3 cellular contexts compared by ENCODE assay signal in the genomic region with DNA sequence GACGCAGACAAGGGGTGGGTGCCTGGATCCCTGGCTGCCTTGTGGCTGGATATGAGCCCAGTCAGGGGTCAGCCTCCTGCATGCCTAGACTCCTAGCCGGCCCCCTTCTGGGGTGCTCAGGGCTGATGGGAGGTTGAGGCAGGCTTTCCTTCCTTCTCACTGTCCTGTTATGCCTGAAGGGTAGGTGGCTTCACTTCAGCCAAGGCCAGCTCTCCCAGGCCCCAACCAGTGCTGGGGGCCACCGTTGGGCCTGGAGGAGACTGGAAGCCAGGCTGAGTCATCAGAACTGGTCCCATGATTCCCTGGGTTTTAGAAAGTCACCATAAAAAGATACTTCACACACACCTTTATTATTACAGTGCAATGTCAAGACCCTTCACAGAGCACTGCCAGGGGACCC.
TF ChIP-seq lines count a peak whose summit lies in the region.

No MANE protein-coding gene starts in this region.

TF ChIP-seq in GM23338, 12 proteins besides CTCF, POLR2A, EP300 and RAD21 (continues in another document):
- TF ChIP-seq NANOG (IDR thresholded peaks at IDR 0.05; ENCODE audit: borderline replicate concordance) (no peak), ZNF462 (CRISPR knock-in tag; IDR thresholded peaks at IDR 0.05) (no peak), ZNF114 (CRISPR knock-in tag; IDR thresholded peaks at IDR 0.05) (no peak), EZH2 (IDR thresholded peaks at IDR 0.05; ENCODE audit: low read depth, unreplicated experiment) (no peak)

TF ChIP-seq in IMR-90, 13 proteins besides CTCF, POLR2A, EP300 and RAD21:
- TF ChIP-seq MXI1 (IDR thresholded peaks at IDR 0.05; ENCODE audit: borderline replicate concordance, low read depth, low read length) (no peak), CEBPB (IDR thresholded peaks at IDR 0.05; ENCODE audit: low read depth, low read length) (no peak), CHD1 (IDR thresholded peaks at IDR 0.05; ENCODE audit: low read depth, low read length) (no peak), BHLHE40 (IDR thresholded peaks at IDR 0.05; ENCODE audit: low read depth, low read length) (no peak), RCOR1 (IDR thresholded peaks at IDR 0.05; ENCODE audit: insufficient replicate concordance, low read length) (no peak), MAZ (IDR thresholded peaks at IDR 0.05; ENCODE audit: borderline replicate concordance, low read depth, low read length) (no peak)

TF ChIP-seq in H1, 55 proteins besides CTCF, POLR2A, EP300 and RAD21:
- TF ChIP-seq RXRA (IDR thresholded peaks at IDR 0.05; ENCODE audit: insufficient read depth, low read depth, low read length) (no peak), SIRT6 (IDR thresholded peaks at IDR 0.05; ENCODE audit: low read length) (no peak), RFX5 (IDR thresholded peaks at IDR 0.05; ENCODE audit: borderline replicate concordance, low read depth, low read length) (no peak), HDAC6 (IDR thresholded peaks at IDR 0.05; ENCODE audit: low read depth, low read length) (no peak), JUND (IDR thresholded peaks at IDR 0.05; ENCODE audit: low read length) (no peak), TBP (IDR thresholded peaks at IDR 0.05; ENCODE audit: low read depth, low read length) (no peak), EGR1 (IDR thresholded peaks at IDR 0.05; ENCODE audit: borderline replicate concordance, low read depth, low read length) (no peak)
